30 cellular contexts compared by ENCODE assay signal in the genomic region with DNA sequence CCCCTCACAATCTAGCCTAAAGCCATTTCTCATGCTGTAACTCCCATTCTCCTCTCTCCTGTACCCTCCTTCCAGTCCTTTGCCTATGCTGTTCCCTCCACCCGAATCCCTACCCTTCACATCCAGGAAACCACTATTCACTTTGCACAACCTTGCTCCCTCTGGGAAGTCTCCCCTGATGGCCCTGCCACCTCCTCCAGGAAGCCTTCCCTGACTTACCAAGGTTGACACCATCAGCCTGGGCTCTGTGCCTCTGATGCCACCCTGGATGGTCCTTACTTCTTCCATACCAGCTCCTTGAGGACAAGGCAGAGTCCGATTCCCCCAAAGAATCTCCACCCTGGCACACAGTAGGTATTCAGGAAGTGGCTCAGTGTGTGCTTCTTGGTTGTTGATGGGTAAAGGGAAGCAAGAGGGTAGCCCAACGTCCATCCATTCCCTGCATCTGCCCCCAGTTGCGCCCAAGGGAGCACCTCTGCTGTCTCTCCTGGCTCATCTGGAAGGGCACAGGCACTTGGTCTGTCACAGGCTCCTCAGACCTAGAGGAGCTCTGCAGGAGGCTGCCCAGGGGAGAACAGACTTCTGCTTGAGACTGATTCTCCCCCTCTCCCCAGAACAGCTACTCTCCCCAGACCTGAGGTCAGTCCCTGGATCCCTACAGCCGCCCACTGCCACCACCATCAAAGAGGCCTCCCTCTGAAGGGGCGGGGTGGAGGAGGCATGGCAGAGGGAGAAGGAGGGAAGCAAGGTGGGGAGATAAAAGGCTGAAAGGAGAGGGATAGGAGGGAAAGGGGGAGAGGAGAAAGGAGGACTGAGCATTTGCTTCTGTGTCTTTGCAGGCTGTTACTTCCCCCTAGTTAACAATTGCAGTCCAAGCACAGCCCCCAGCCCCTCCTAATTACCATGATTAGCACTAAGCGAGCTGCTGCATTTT.
"Had no signal": no experiment of that assay in that cellular context is flagged by ENCODE, and none has a peak within 500 bp of the region (broad histone marks: within the 10 kb centered on the region; RNA-seq: fewer than 3 reads in every experiment).

No MANE protein-coding gene starts in this region.

- H3K9me3 ChIP-seq: body of pancreas, colonic mucosa, esophagus squamous epithelium, pancreas, prostate gland, stomach, thyroid gland, upper lobe of left lung, vagina had no signal

- H3K36me3 ChIP-seq: colonic mucosa, esophagus squamous epithelium, pancreas, prostate gland, stomach, thyroid gland, upper lobe of left lung, vagina had no signal

- H3K4me3 ChIP-seq: body of pancreas, colonic mucosa, esophagus squamous epithelium, hepatocyte, pancreas, prostate gland, smooth muscle cell, stomach, thyroid gland, upper lobe of left lung, vagina had no signal

- DNase-seq: activated CD4-positive, alpha-beta T cell treated with anti-CD3 and anti-CD28 coated beads for 4 hours; activated CD4-positive, alpha-beta T cell treated with anti-CD3 and anti-CD28 coated beads, Interleukin-2, amount 50 U/mL, for 4 hours; activated CD4-positive, CD25-positive, alpha-beta regulatory T cell; activated naive CD4-positive, alpha-beta T cell; activated T-cell treated with anti-CD3 and anti-CD28 coated beads for 4 hours; activated T-cell treated with anti-CD3 and anti-CD28 coated beads, Interleukin-2, amount 50 U/mL, for 72 hours; body of pancreas; cerebellar nuclear complex; colonic mucosa; effector CD8-positive, alpha-beta T cell; esophagus squamous epithelium; foreskin melanocyte; immature natural killer cell; naive B cell; nephron progenitor cell; nucleus accumbens; pancreas; retina; stimulated activated CD4-positive, alpha-beta T cell treated with anti-CD3 and anti-CD28 coated beads, Interleukin-15, amount 100 ng/mL, for 24 hours; stimulated activated CD4-positive, alpha-beta T cell treated with anti-CD3 and anti-CD28 coated beads, Interleukin-2, amount 100 ng/mL, for 24 hours; stimulated activated naive B cell treated with anti-CD40 and anti-IgM and Interleukin-4, amounts not matched to agents 10 μg/mL and 1 μg/mL and 100 μg/mL, for 72 hours; stomach; thyroid gland; upper lobe of left lung had no signal

- H3K27ac ChIP-seq: body of pancreas, colonic mucosa, epithelial cell of prostate, esophagus squamous epithelium, hepatocyte, pancreas, prostate gland, stomach, thyroid gland, upper lobe of left lung, vagina had no signal

- H2AFZ ChIP-seq: hepatocyte had no signal

- H3K4me1 ChIP-seq: body of pancreas, colonic mucosa, esophagus squamous epithelium, pancreas, prostate gland, stomach, thyroid gland, upper lobe of left lung, vagina had no signal

- FAIRE-seq: endometrium, pancreas had no signal

- H3K79me2 ChIP-seq: hepatocyte had no signal

- H3K4me2 ChIP-seq: hepatocyte, smooth muscle cell had no signal

- H3K27me3 ChIP-seq: colonic mucosa, pancreas, thyroid gland, vagina had no signal
